In the genomic region with DNA sequence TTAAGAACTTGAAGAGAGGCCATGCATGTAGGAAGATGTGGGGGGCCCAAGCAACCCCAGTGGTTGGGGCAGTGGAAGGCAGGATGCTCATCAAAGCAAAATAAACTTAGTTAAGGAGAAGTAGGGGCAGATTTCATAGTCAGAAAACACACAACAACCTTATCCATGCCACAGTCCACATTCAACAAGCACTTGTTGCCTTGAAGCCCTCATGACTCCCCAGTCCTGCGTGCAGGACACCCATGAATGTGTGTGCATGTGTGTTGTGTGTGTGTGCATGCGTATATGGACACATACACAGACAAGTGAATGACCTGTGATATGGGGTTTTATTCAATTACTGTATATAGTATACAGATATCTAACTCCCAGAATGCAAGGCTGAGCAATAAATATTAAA, we compare ENCODE assay signal across 17 cellular contexts.
A peak's percentile ranks its signal among the peaks of the same experiment; 100 is the strongest.
DNase-seq lines count a peak whose midpoint lies in the region; ATAC-seq and TF ChIP-seq lines count a peak whose summit lies in the region.
"Had no signal": no experiment of that assay in that cellular context is flagged by ENCODE, and none has a peak within 500 bp of the region (broad histone marks: within the 10 kb centered on the region; RNA-seq: fewer than 3 reads in every experiment).

No MANE protein-coding gene starts in this region.

- ATAC-seq in heart left ventricle (no peak), Right ventricle myocardium superior (ENCODE audit: poor library complexity) (no peak), HG03457 (IDR thresholded peaks at IDR 0.05; ENCODE audit: unreplicated experiment) (no peak)
- ATAC-seq: A549; CD8-positive, alpha-beta T cell; K562 had no signal

- H3K36me3 ChIP-seq in heart left ventricle, result no peaks in the 10 kb centered on the region
- no peaks in the 10 kb centered on the region for H3K36me3 ChIP-seq in BLaER1
- no peaks in the 10 kb centered on the region for H3K36me3 ChIP-seq in KOPT-K1 (ENCODE audit: insufficient read depth, low read length)
- H3K36me3 ChIP-seq in spleen, result no peaks in the 10 kb centered on the region

- no peaks in the 10 kb centered on the region for H3K9me3 Mint-ChIP-seq in activated CD4-positive, alpha-beta memory T cell treated with anti-CD3 and anti-CD28 coated beads for 36 hours
- H3K9me3 Mint-ChIP-seq: CD8-positive, alpha-beta T cell; H9 had no signal

- peaks cover 4% of the 10 kb centered on the region for H3K4me1 Mint-ChIP-seq in activated CD4-positive, alpha-beta memory T cell treated with anti-CD3 and anti-CD28 coated beads for 36 hours (ENCODE audit: low read depth)

- H3K27ac Mint-ChIP-seq in activated CD4-positive, alpha-beta memory T cell treated with anti-CD3 and anti-CD28 coated beads for 36 hours, result no peak overlapping the region
- H3K27ac Mint-ChIP-seq: CD8-positive, alpha-beta T cell; H9 had no signal

- H3K9ac ChIP-seq in BLaER1, result no peak overlapping the region

- POLR2A ChIA-PET in activated CD4-positive, alpha-beta memory T cell treated with anti-CD3 and anti-CD28 coated beads for 36 hours (lab: Charles Lee), result no interaction called here

- TF ChIP-seq CTCF in heart left ventricle (IDR thresholded peaks at IDR 0.05), result no peak
- TF ChIP-seq CTCF in spleen (IDR thresholded peaks at IDR 0.05 in 8 of 11, conservative IDR thresholded peaks at IDR 0.05 in 3 of 11), result no peak

- DNase-seq in heart left ventricle (no peak), Right ventricle myocardium superior (no peak), spleen (no peak)
- DNase-seq in activated CD4-positive, alpha-beta memory T cell treated with anti-CD3 and anti-CD28 coated beads for 36 hours, result no peak
- DNase-seq: AML-193; Calu3; CD8-positive, alpha-beta T cell; DMS79 treated with DMSO at 0.1 percent for 48 hours; GF-D8; GOT3; H9 had no signal

- H3K27me3 ChIP-seq in heart left ventricle, result no peaks in the 10 kb centered on the region
- H3K27me3 ChIP-seq in BLaER1, result no peaks in the 10 kb centered on the region
- peaks cover 0 to 32% (median 0%) of the 10 kb centered on the region in 7 donors for H3K27me3 ChIP-seq in spleen (replicated peaks in 1 of 7)

- no peak overlapping the region for H3K4me3 Mint-ChIP-seq in activated CD4-positive, alpha-beta memory T cell treated with anti-CD3 and anti-CD28 coated beads for 36 hours
- H3K4me3 Mint-ChIP-seq: CD8-positive, alpha-beta T cell; H9 had no signal

- no peak for TF ChIP-seq POLR2A in heart left ventricle (IDR thresholded peaks at IDR 0.05)
- TF ChIP-seq POLR2A in spleen (IDR thresholded peaks at IDR 0.05), result no peak

- H3K27me3 Mint-ChIP-seq in activated CD4-positive, alpha-beta memory T cell treated with anti-CD3 and anti-CD28 coated beads for 36 hours, result peaks cover 14% of the 10 kb centered on the region

- CTCF ChIA-PET in activated CD4-positive, alpha-beta memory T cell treated with anti-CD3 and anti-CD28 coated beads for 36 hours (lab: Charles Lee), result no interaction called here

- H4K20me1 ChIP-seq in BLaER1, result no peaks in the 10 kb centered on the region

- H3K9me3 ChIP-seq in heart left ventricle, result no peaks in the 10 kb centered on the region
- H3K9me3 ChIP-seq in BLaER1, result no peaks in the 10 kb centered on the region
- no peaks in the 10 kb centered on the region for H3K9me3 ChIP-seq in KOPT-K1 (ENCODE audit: insufficient read depth, low read length, poor library complexity, severe bottlenecking)
- no peaks in the 10 kb centered on the region for H3K9me3 ChIP-seq in spleen
- H3K9me3 ChIP-seq: A549 had no signal

- H3K4me3 ChIP-seq in heart left ventricle, result no peak overlapping the region
- H3K4me3 ChIP-seq in BLaER1, result no peak overlapping the region
- no peak overlapping the region for H3K4me3 ChIP-seq in spleen
- H3K4me3 ChIP-seq: A549, K562 had no signal

- WGBS in heart left ventricle, 4 donors, result 96 to 98% (median 97%) methylated on average over 2 of the region's 2 CpGs
- 88 to 98% (median 93%) methylated on average over 2 of the region's 2 CpGs for whole genome bisulfite sequencing in spleen, 5 donors

- H3K4me1 ChIP-seq in heart left ventricle (peaks cover 7 to 94% (median 69%) of the 10 kb centered on the region in 12 donors), BLaER1 (peaks cover 100% of the 10 kb centered on the region), spleen (peaks cover 7 to 92% (median 51%) of the 10 kb centered on the region in 6 donors)

- intact Hi-C loops in heart left ventricle (cut with DNase I), result loop anchor here in 6 of 10 donors (5.0 to 10.0 kb wide), 5 partner anchors 66 to 252 kb away; a partner anchor contains a TSS
- intact Hi-C loops in Right ventricle myocardium superior (cut with DNase I), result no loop called here
- intact Hi-C loops in spleen (cut with DNase I; ENCODE audit: low total_unique reads), result loop anchor here (10.0 kb wide), 1 partner anchor 98 kb away; no protein-coding TSS in a partner anchor
- intact Hi-C loops in activated CD4-positive, alpha-beta memory T cell treated with anti-CD3 and anti-CD28 coated beads for 36 hours (cut with micrococcal nuclease), result no loop called here

- H3K36me3 Mint-ChIP-seq in activated CD4-positive, alpha-beta memory T cell treated with anti-CD3 and anti-CD28 coated beads for 36 hours, result no peaks in the 10 kb centered on the region
- H3K36me3 Mint-ChIP-seq: CD8-positive, alpha-beta T cell had no signal

- H3K27ac ChIP-seq in heart left ventricle (peak overlapping the region in 7 of 12 donors; percentile 6 to 62 (median 32)), BLaER1 (no peak overlapping the region), KOPT-K1 (ENCODE audit: low read depth, low read length, poor library complexity, severe bottlenecking) (peak overlapping the region; percentile 59), spleen (peak overlapping the region in 6 of 8 donors; percentile 80 to 88 (median 84))
- H3K27ac ChIP-seq: 22Rv1, A549 had no signal

- peak overlapping the region; percentile 66 for H3K4me2 ChIP-seq in BLaER1
- H3K4me2 ChIP-seq: A549 had no signal

Comparison
In these comparisons a context has a peak if more than half of its experiments do, and no peak if none do; other contexts are left out.
1. intact Hi-C loops: an anchor here in heart left ventricle (5.0 to 10.0 kb wide) and spleen (10.0 kb wide); none called in Right ventricle myocardium superior and activated CD4-positive, alpha-beta memory T cell treated with anti-CD3 and anti-CD28 coated beads for 36 hours.